ENCODE assay signal across 2 cellular contexts in genomic region chr17:74658620-74659019, GRCh38.
TF ChIP-seq lines count a peak whose summit lies in the region.

No MANE protein-coding gene starts in this region.

TF ChIP-seq in HepG2, 621 proteins besides CTCF, POLR2A, EP300 and RAD21:
- TF ChIP-seq HOXA3 (CRISPR knock-in tag; IDR thresholded peaks at IDR 0.05) = no peak
- TF ChIP-seq ATF7 (IDR thresholded peaks at IDR 0.05) = peak; percentile 94
- TF ChIP-seq ATF7 (CRISPR knock-in tag; IDR thresholded peaks at IDR 0.05) = no peak
- TF ChIP-seq STAT6 (CRISPR knock-in tag; IDR thresholded peaks at IDR 0.05; ENCODE audit: borderline replicate concordance) = no peak
- no peak for TF ChIP-seq ZBTB37 (CRISPR knock-in tag; IDR thresholded peaks at IDR 0.05)
- peak; percentile 59; the same call in 1 of the 2 replicates for TF ChIP-seq CREB1 (IDR thresholded peaks at IDR 0.05)
- TF ChIP-seq CREB1 (CRISPR knock-in tag; IDR thresholded peaks at IDR 0.05) = no peak
- TF ChIP-seq TIGD3 (CRISPR knock-in tag; IDR thresholded peaks at IDR 0.05; ENCODE audit: borderline replicate concordance) = no peak

TF ChIP-seq in H1, 55 proteins besides CTCF, POLR2A, EP300 and RAD21:
- TF ChIP-seq CBX5 (IDR thresholded peaks at IDR 0.05; ENCODE audit: low read depth, low read length) (no peak), RNF2 (IDR thresholded peaks at IDR 0.05; ENCODE audit: borderline replicate concordance, low read depth, low read length, missing control alignments, poor library complexity, severe bottlenecking) (no peak), YY1 (IDR thresholded peaks at IDR 0.05; ENCODE audit: low read depth, low read length) (no peak), SP4 (IDR thresholded peaks at IDR 0.05; ENCODE audit: low read length) (no peak), RXRA (IDR thresholded peaks at IDR 0.05; ENCODE audit: insufficient read depth, low read depth, low read length) (no peak), POLR2AphosphoS5 (IDR thresholded peaks at IDR 0.05; ENCODE audit: low read depth, low read length) (no peak), NRF1 (IDR thresholded peaks at IDR 0.05; ENCODE audit: low read depth, low read length) (no peak), ZNF274 (IDR thresholded peaks at IDR 0.05; ENCODE audit: borderline replicate concordance, extremely low read depth, low read length) (no peak), TAF1 (IDR thresholded peaks at IDR 0.05; ENCODE audit: low read depth, low read length) (no peak), E2F6 (IDR thresholded peaks at IDR 0.05) (no peak), EGR1 (IDR thresholded peaks at IDR 0.05; ENCODE audit: borderline replicate concordance, low read depth, low read length) (no peak), TEAD4 (IDR thresholded peaks at IDR 0.05; ENCODE audit: low read depth, low read length) (no peak)
TF ChIP-seq in H1: peak in this region for 0.
